In the genomic region with DNA sequence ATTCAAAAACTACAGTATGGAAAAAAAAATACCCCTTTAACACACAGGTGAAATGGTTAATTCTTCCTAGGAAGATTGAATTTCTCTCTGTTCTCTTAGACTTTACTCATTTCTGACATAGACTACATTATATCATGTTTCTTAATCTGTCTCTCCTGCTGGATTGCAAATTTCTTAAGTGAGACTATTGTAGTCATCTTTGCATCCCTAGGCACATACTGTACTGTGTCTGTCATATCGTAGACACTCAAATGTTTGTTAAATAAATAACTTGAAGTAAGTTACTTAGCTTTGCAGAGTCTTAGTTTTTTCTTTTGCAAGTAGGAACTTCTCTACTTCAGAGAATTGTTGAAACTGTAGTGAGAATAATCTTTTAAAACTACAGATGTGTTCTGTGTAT, we compare ENCODE assay signal across 28 cellular contexts. TPM values are rescaled to one million over a fixed set of nuclear protein-coding genes. Genes with fewer than 3 reads are reported as not detected.
DNase-seq lines count a peak whose midpoint lies in the region; ATAC-seq and TF ChIP-seq lines count a peak whose summit lies in the region.
"Had no signal": no experiment of that assay in that cellular context is flagged by ENCODE, and none has a peak within 500 bp of the region (broad histone marks: within the 10 kb centered on the region; RNA-seq: fewer than 3 reads in every experiment).

No MANE protein-coding gene starts in this region.

- H3K27me3 ChIP-seq in aorta (ENCODE audit: control insufficient read depth in 1 of 2, insufficient read depth in 2 of 2, low read length in 1 of 2) (no peaks in the 10 kb centered on the region), H7 (ENCODE audit: control insufficient read depth, insufficient read depth, low read length) (no peaks in the 10 kb centered on the region)
- H3K27me3 ChIP-seq: adrenal gland, BE2C, brain microvascular endothelial cell, pancreas, SJCRH30 had no signal

- peak overlapping the region; percentile 39 for H3K27ac Mint-ChIP-seq in activated naive CD4-positive, alpha-beta T cell treated with anti-CD3 and anti-CD28 coated beads for 36 hours
- peak overlapping the region; percentile 43 for H3K27ac Mint-ChIP-seq in T-helper 17 cell
- H3K27ac Mint-ChIP-seq in stimulated activated naive B cell treated with anti-CD40 and anti-IgM and Interleukin-4, amounts not matched to agents 10 μg/mL and 1 μg/mL and 100 μg/mL, for 72 hours = peak overlapping the region; percentile 60

- ATAC-seq in T-helper 17 cell = no peak
- ATAC-seq in stimulated activated naive B cell treated with anti-CD40 and anti-IgM and Interleukin-4, amounts not matched to agents 10 μg/mL and 1 μg/mL and 100 μg/mL, for 72 hours (replicated peaks) = no peak
- no peak for ATAC-seq in aorta (ENCODE audit: low FRiP score)
- no peak for ATAC-seq in HG03460 (IDR thresholded peaks at IDR 0.05; ENCODE audit: unreplicated experiment)
- ATAC-seq: activated T-cell treated with anti-CD3 and anti-CD28 coated beads, Interleukin-2, amount 50 U/mL, for 4 hours; K562; pancreas had no signal

- H3K36me3 Mint-ChIP-seq in activated naive CD4-positive, alpha-beta T cell treated with anti-CD3 and anti-CD28 coated beads for 36 hours (ENCODE audit: low read depth) = no peaks in the 10 kb centered on the region
- H3K36me3 Mint-ChIP-seq in T-helper 17 cell (ENCODE audit: low read depth) = no peaks in the 10 kb centered on the region
- H3K36me3 Mint-ChIP-seq in stimulated activated naive B cell treated with anti-CD40 and anti-IgM and Interleukin-4, amounts not matched to agents 10 μg/mL and 1 μg/mL and 100 μg/mL, for 72 hours = peaks cover 0 to 4% of the 10 kb centered on the region in 2 donors

- H3K4me3 ChIP-seq in epithelial cell of esophagus (ENCODE audit: low read length) (no peak overlapping the region), aorta (ENCODE audit: low read length in 2 of 2) (no peak overlapping the region), H7 (ENCODE audit: insufficient read depth, low read depth, low read length) (no peak overlapping the region)
- H3K4me3 ChIP-seq: adrenal gland, HAP-1, K562, left ventricle myocardium inferior, pancreas, SJCRH30 had no signal

- intact Hi-C loops in activated naive CD4-positive, alpha-beta T cell treated with anti-CD3 and anti-CD28 coated beads for 36 hours (cut with micrococcal nuclease) = no loop called here
- intact Hi-C loops in aorta (cut with DNase I) = loop anchor here in 1 of 2 donors (10.0 kb wide), 1 partner anchor 101 kb away; no protein-coding TSS in a partner anchor

- 43 to 46% methylated on average over 1 of the region's 1 CpG for WGBS in aorta, 2 donors

- H3K27ac ChIP-seq in aorta (ENCODE audit: low read depth in 1 of 2, low read length in 2 of 2) = no peak overlapping the region
- H3K27ac ChIP-seq: adrenal gland, brain microvascular endothelial cell, left ventricle myocardium inferior, pancreas, SJCRH30 had no signal

- CTCF ChIA-PET in activated naive CD4-positive, alpha-beta T cell treated with anti-CD3 and anti-CD28 coated beads for 36 hours (lab: Charles Lee) = interaction anchor here (0.6 to 0.9 kb wide), 2 partner anchors 13 to 71 kb away, joined by 3 to 8 read pairs; no protein-coding TSS in a partner anchor

- peaks cover 0 to 2% of the 10 kb centered on the region in 2 donors for H3K36me3 ChIP-seq in aorta (ENCODE audit: control insufficient read depth in 1 of 2, insufficient read depth in 2 of 2, low read length in 1 of 2)
- no peaks in the 10 kb centered on the region for H3K36me3 ChIP-seq in H7 (replicated peaks; ENCODE audit: control insufficient read depth, insufficient read depth, low read length)
- H3K36me3 ChIP-seq: adrenal gland, BE2C, brain microvascular endothelial cell, HAP-1, left ventricle myocardium inferior, pancreas, SJCRH30 had no signal

- H3K4me3 Mint-ChIP-seq in activated naive CD4-positive, alpha-beta T cell treated with anti-CD3 and anti-CD28 coated beads for 36 hours = no peak overlapping the region
- H3K4me3 Mint-ChIP-seq in T-helper 17 cell = no peak overlapping the region
- no peak overlapping the region for H3K4me3 Mint-ChIP-seq in stimulated activated naive B cell treated with anti-CD40 and anti-IgM and Interleukin-4, amounts not matched to agents 10 μg/mL and 1 μg/mL and 100 μg/mL, for 72 hours
- H3K4me3 Mint-ChIP-seq: activated T-cell treated with anti-CD3 and anti-CD28 coated beads, Interleukin-2, amount 50 U/mL, for 4 hours had no signal

- H3K9me3 ChIP-seq in T-helper 17 cell (ENCODE audit: control insufficient read depth, low read length, poor library complexity, severe bottlenecking) = no peaks in the 10 kb centered on the region
- H3K9me3 ChIP-seq in aorta (ENCODE audit: control insufficient read depth, low read length) = no peaks in the 10 kb centered on the region
- H3K9me3 ChIP-seq: adrenal gland, BE2C, HAP-1, left ventricle myocardium inferior, pancreas, SJCRH30 had no signal

- H3K27me3 Mint-ChIP-seq in activated naive CD4-positive, alpha-beta T cell treated with anti-CD3 and anti-CD28 coated beads for 36 hours (ENCODE audit: low read depth) = no peaks in the 10 kb centered on the region
- no peaks in the 10 kb centered on the region for H3K27me3 Mint-ChIP-seq in T-helper 17 cell
- no peaks in the 10 kb centered on the region for H3K27me3 Mint-ChIP-seq in stimulated activated naive B cell treated with anti-CD40 and anti-IgM and Interleukin-4, amounts not matched to agents 10 μg/mL and 1 μg/mL and 100 μg/mL, for 72 hours

- TF ChIP-seq CTCF in epithelial cell of esophagus (IDR thresholded peaks at IDR 0.05; ENCODE audit: insufficient read depth, low read depth, low read length, missing control alignments) = no peak

- no peak for DNase-seq in activated naive CD4-positive, alpha-beta T cell treated with anti-CD3 and anti-CD28 coated beads for 36 hours
- DNase-seq in activated naive CD4-positive, alpha-beta T cell treated with Interleukin-2 at 50 U/mL for 16 hours = no peak
- DNase-seq in T-helper 17 cell = no peak
- DNase-seq in epithelial cell of esophagus (ENCODE audit: low read depth) = peak; percentile 36
- DNase-seq in stimulated activated naive B cell treated with anti-CD40 and anti-IgM and Interleukin-4, amounts not matched to agents 10 μg/mL and 1 μg/mL and 100 μg/mL, for 72 hours = no peak
- DNase-seq in aorta = no peak
- no peak for DNase-seq in H7
- DNase-seq: activated CD4-positive, CD25-positive, alpha-beta regulatory T cell treated with anti-CD3 and anti-CD28 coated beads, Interleukin-2, amount 50 U/mL, for 72 hours; activated T-cell treated with anti-CD3 and anti-CD28 coated beads, Interleukin-2, amount 50 U/mL, for 4 hours; adrenal gland; BE2C; brain microvascular endothelial cell; COR-L47; DMS79; GDM1; glutamatergic neuron; left ventricle myocardium inferior; MM.1S; NCI-H1417; NCI-H2081 treated with DMSO at 0.1 percent for 48 hours; NCI-H748 treated with DMSO at 0.1 percent for 48 hours; pancreas; SJCRH30; stimulated activated CD4-positive, alpha-beta T cell treated with anti-CD3 and anti-CD28 coated beads, Interleukin-2, amount 100 ng/mL, for 24 hours had no signal

- H3K9me3 Mint-ChIP-seq in activated naive CD4-positive, alpha-beta T cell treated with anti-CD3 and anti-CD28 coated beads for 36 hours = no peaks in the 10 kb centered on the region
- peaks cover 0 to 2% of the 10 kb centered on the region in 2 donors for H3K9me3 Mint-ChIP-seq in stimulated activated naive B cell treated with anti-CD40 and anti-IgM and Interleukin-4, amounts not matched to agents 10 μg/mL and 1 μg/mL and 100 μg/mL, for 72 hours
- H3K9me3 Mint-ChIP-seq: activated T-cell treated with anti-CD3 and anti-CD28 coated beads, Interleukin-2, amount 50 U/mL, for 4 hours had no signal

- H3K4me1 ChIP-seq in aorta (ENCODE audit: control insufficient read depth in 1 of 2, insufficient read depth in 2 of 2, low read length in 2 of 2) = no peaks in the 10 kb centered on the region
- H3K4me1 ChIP-seq: SJCRH30 had no signal

- H3K4me1 Mint-ChIP-seq in activated naive CD4-positive, alpha-beta T cell treated with anti-CD3 and anti-CD28 coated beads for 36 hours (ENCODE audit: low read depth) = peaks cover 79% of the 10 kb centered on the region
- H3K4me1 Mint-ChIP-seq in T-helper 17 cell = peaks cover 62% of the 10 kb centered on the region
- H3K4me1 Mint-ChIP-seq in stimulated activated naive B cell treated with anti-CD40 and anti-IgM and Interleukin-4, amounts not matched to agents 10 μg/mL and 1 μg/mL and 100 μg/mL, for 72 hours = peaks cover 51 to 86% of the 10 kb centered on the region in 2 donors

RNA-seq across cellular contexts. Expression of gene FAM83F, which starts 58.7 kb away (rescaled TPM):
- 1 to 10 TPM; 1.8 to 1.9 TPM for total RNA-seq in activated naive CD4-positive, alpha-beta T cell treated with anti-CD3 and anti-CD28 coated beads for 36 hours
- total RNA-seq in T-helper 17 cell (1 to 10 TPM; 1.6 to 2.1 TPM), aorta (under 1 TPM; 0.15 to 0.84 TPM)
- under 1 TPM in 1 of 2 donors, not detected in 1; 0.88 TPM for polyA plus RNA-seq in aorta
- 28.1 and 34.4 TPM in 2 replicates for total RNA-seq in H7 (2014; rRNA removed; shearing (Covaris generic))
- total RNA-seq: myocyte, SJCRH30 had no signal
